In the genomic region with DNA sequence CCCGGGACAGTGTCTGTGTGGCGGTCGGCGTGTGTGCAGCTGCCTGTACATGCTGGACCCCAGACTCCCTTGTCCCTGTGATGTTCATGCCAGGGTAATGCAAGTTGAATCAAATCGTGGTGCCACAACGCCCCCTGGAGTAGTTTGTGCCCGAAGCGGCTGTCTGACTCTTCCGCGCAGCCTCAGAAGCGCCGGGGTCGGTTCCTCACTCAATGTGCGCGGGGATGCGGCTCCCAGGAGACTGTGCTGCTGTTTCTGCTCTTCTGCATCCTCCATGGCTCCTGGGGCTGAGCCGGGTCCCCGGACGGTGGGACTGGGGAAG, we compare ENCODE assay signal across 1 cellular context.
TF ChIP-seq lines count a peak whose summit lies in the region.

No MANE protein-coding gene starts in this region.

TF ChIP-seq in HepG2, 621 proteins besides CTCF, POLR2A, EP300 and RAD21:
- TF ChIP-seq, protein P1, sequence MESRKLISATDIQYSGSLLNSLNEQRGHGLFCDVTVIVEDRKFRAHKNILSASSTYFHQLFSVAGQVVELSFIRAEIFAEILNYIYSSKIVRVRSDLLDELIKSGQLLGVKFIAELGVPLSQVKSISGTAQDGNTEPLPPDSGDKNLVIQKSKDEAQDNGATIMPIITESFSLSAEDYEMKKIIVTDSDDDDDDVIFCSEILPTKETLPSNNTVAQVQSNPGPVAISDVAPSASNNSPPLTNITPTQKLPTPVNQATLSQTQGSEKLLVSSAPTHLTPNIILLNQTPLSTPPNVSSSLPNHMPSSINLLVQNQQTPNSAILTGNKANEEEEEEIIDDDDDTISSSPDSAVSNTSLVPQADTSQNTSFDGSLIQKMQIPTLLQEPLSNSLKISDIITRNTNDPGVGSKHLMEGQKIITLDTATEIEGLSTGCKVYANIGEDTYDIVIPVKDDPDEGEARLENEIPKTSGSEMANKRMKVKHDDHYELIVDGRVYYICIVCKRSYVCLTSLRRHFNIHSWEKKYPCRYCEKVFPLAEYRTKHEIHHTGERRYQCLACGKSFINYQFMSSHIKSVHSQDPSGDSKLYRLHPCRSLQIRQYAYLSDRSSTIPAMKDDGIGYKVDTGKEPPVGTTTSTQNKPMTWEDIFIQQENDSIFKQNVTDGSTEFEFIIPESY (CRISPR knock-in tag; IDR thresholded peaks at IDR 0.05): 0 out of 2 replicates have a peak, but pooled peaks have one; percentile 19
- TF ChIP-seq STAG1 (CRISPR knock-in tag; IDR thresholded peaks at IDR 0.05): peak; percentile 36
TF ChIP-seq in HepG2: peak in this region for 2; not testable (repeated sequence) for 619.
